In the genomic region with DNA sequence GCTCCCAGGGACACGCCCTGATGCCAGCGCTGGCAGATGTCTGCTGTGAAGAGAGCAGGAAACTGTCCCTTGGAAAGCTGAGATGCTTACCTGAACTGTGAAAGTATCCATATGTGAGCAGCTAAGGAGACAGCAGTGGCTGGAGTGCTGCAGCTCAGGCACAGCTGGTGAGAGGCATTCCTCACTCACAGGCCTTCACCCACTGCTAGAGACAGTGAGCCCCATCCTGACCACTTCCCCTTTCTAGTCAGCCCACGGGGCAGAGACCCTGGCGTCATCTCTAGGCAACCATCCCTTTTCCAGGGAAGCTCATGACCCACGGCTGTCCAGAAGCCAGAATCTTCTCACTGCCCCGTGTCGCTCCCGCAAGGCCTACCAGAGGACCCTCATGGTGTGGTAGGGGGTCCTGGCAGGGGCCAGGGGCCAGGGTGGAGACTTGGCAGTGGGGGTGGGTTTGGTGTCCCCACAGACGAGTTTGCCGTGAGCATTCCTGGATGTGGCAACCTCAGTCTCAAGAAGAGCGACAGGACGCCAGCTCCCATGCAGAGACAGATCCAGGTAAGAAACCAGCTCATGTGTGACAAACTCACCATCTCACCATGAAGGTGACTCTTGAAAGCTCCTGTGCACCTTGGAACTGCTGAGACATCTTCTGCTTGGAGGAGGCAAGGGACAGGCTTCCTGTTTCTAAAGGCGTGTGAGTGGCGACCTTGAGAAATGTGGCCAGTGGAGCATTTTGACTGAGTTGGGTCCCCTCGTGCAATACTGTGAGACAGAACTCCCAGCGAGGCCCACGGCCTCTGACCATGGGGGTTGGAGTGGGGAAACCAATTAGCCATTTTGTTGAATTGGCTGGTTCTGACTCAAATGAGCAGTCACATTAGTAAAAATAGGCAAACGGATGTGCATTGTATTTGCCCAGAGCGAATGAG, we compare ENCODE assay signal across 8 cellular contexts. TPM values are rescaled to one million over a fixed set of nuclear protein-coding genes. Genes with fewer than 3 reads are reported as not detected.
DNase-seq lines count a peak whose midpoint lies in the region; ATAC-seq and TF ChIP-seq lines count a peak whose summit lies in the region.

TSS of gene SCIMP (minus strand) at position 216 of the 932 bp plus-strand sequence. CDS start at position 111, 105 bp downstream.

- intact Hi-C loops in CD14-positive monocyte (cut with micrococcal nuclease) (no loop called here), left cardiac atrium (cut with DNase I) (no loop called here)

- CTCF ChIA-PET in HEK293T (lab: Yijun Ruan, JAX): no interaction called here

- H3K9me3 Mint-ChIP-seq in CD14-positive monocyte: peaks cover 0 to 5% (median 0%) of the 10 kb centered on the region in 7 donors
- H3K9me3 Mint-ChIP-seq in IgD-negative memory B cell: peaks cover 0 to 5% (median 3%) of the 10 kb centered on the region in 3 donors

- H3K4me1 Mint-ChIP-seq in CD14-positive monocyte: peaks cover 70% of the 10 kb centered on the region
- H3K4me1 Mint-ChIP-seq in IgD-negative memory B cell: peaks cover 32 to 47% (median 40%) of the 10 kb centered on the region in 3 donors

- DNase-seq in CD14-positive monocyte (ENCODE audit: low spot score) (peak; percentile 86), left cardiac atrium (peak; percentile 40), iPS-NIHi7 (ENCODE audit: extremely low spot score) (no peak), LoVo (ENCODE audit: low spot score) (no peak), D341Med (ENCODE audit: low spot score) (no peak), HEK293T (ENCODE audit: extremely low spot score) (no peak)

- H3K36me3 Mint-ChIP-seq in CD14-positive monocyte (peaks cover 31 to 36% of the 10 kb centered on the region in 2 donors), IgD-negative memory B cell (peaks cover 25% of the 10 kb centered on the region)

- ATAC-seq in GM19351 (IDR thresholded peaks at IDR 0.05; ENCODE audit: unreplicated experiment) (peak; percentile 66), left cardiac atrium (peak; percentile 60 to 69)

- TF ChIP-seq CTCF in CD14-positive monocyte (IDR thresholded peaks at IDR 0.05): no peak

- peak within 1 kb of the TSS; percentile 88 to 95 for H3K4me3 Mint-ChIP-seq in CD14-positive monocyte
- peak within 1 kb of the TSS; percentile 96 to 99 (median 99) for H3K4me3 Mint-ChIP-seq in IgD-negative memory B cell

- H3K27ac Mint-ChIP-seq in CD14-positive monocyte (peak within 1 kb of the TSS; percentile 98 to 100 (median 99)), IgD-negative memory B cell (peak within 1 kb of the TSS; percentile 75 to 98 (median 97))

- H3K27me3 Mint-ChIP-seq in CD14-positive monocyte (ENCODE audit: low read depth in 3 of 3): peaks cover 0 to 4% (median 2%) of the 10 kb centered on the region in 3 donors
- H3K27me3 Mint-ChIP-seq in IgD-negative memory B cell: peaks cover 4% of the 10 kb centered on the region

- POLR2A ChIA-PET in HEK293T (lab: Yijun Ruan, JAX): no interaction called here

TF ChIP-seq in HEK293T, 16 proteins besides CTCF, POLR2A, EP300 and RAD21:
- TF ChIP-seq FOXK2 (IDR thresholded peaks at IDR 0.05): no peak
- TF ChIP-seq CTBP1 (IDR thresholded peaks at IDR 0.05; ENCODE audit: borderline replicate concordance): no peak
- TF ChIP-seq BHLHE40 (IDR thresholded peaks at IDR 0.05; ENCODE audit: borderline replicate concordance): no peak
- TF ChIP-seq SUZ12 (IDR thresholded peaks at IDR 0.05): no peak
- TF ChIP-seq ARNT (IDR thresholded peaks at IDR 0.05): no peak
- TF ChIP-seq SP1 (IDR thresholded peaks at IDR 0.05): no peak
- TF ChIP-seq FOXM1 (IDR thresholded peaks at IDR 0.05; ENCODE audit: borderline replicate concordance): no peak

RNA-seq across cellular contexts. Expression of gene SCIMP, which starts in this region (rescaled TPM):
- polyA plus RNA-seq in CD14-positive monocyte (100 to 1,000 TPM in 1 of 2 donors, 10 to 100 TPM in 1; 98.4 to 164 TPM), IgD-negative memory B cell (325 TPM)
- total RNA-seq in left cardiac atrium: 1 to 10 TPM; 3.1 TPM

Comparison
In these comparisons a context has a peak if more than half of its experiments do, and no peak if none do; other contexts are left out.
1. DNase-seq: peak in CD14-positive monocyte (single experiment) and left cardiac atrium (single experiment); none in iPS-NIHi7 (single experiment), LoVo (single experiment), D341Med (single experiment) and HEK293T (single experiment).